ENCODE assay signal across 1 cellular context in genomic region chr11:68857037-68857586, GRCh38.
TF ChIP-seq lines count a peak whose summit lies in the region.

No MANE protein-coding gene starts in this region.

TF ChIP-seq in HepG2, 621 proteins besides CTCF, POLR2A, EP300 and RAD21 (continues in another document):
- TF ChIP-seq FOXO1 (CRISPR knock-in tag; IDR thresholded peaks at IDR 0.05) = no peak
- 0 out of 2 replicates have a peak, but pooled peaks have one; percentile 12 for TF ChIP-seq ZNF329 (CRISPR knock-in tag; IDR thresholded peaks at IDR 0.05; ENCODE audit: low read depth)
- no peak for TF ChIP-seq ZEB1 (IDR thresholded peaks at IDR 0.05; ENCODE audit: insufficient replicate concordance, low read depth)
- no peak for TF ChIP-seq USF2 (IDR thresholded peaks at IDR 0.05; ENCODE audit: low read depth, low read length)
- peak; percentile 18; the same call in 1 of the 2 replicates for TF ChIP-seq USF2 (CRISPR knock-in tag; IDR thresholded peaks at IDR 0.05; ENCODE audit: borderline replicate concordance)
- no peak for TF ChIP-seq ZNF746 (CRISPR knock-in tag; IDR thresholded peaks at IDR 0.05)
- 0 out of 2 replicates have a peak, but pooled peaks have one; percentile 21 for TF ChIP-seq RBFOX2 (IDR thresholded peaks at IDR 0.05; ENCODE audit: low read depth, low read length)
- no peak for TF ChIP-seq TBL1XR1 (IDR thresholded peaks at IDR 0.05; ENCODE audit: borderline replicate concordance, low read length, partially characterized antibody)
- no peak for TF ChIP-seq ZNF235 (CRISPR knock-in tag; IDR thresholded peaks at IDR 0.05; ENCODE audit: borderline replicate concordance)
- TF ChIP-seq MATR3 (CRISPR knock-in tag; IDR thresholded peaks at IDR 0.05) = no peak
- TF ChIP-seq KIAA2018 (CRISPR knock-in tag; IDR thresholded peaks at IDR 0.05; ENCODE audit: borderline replicate concordance) = no peak
- TF ChIP-seq, protein P1, sequence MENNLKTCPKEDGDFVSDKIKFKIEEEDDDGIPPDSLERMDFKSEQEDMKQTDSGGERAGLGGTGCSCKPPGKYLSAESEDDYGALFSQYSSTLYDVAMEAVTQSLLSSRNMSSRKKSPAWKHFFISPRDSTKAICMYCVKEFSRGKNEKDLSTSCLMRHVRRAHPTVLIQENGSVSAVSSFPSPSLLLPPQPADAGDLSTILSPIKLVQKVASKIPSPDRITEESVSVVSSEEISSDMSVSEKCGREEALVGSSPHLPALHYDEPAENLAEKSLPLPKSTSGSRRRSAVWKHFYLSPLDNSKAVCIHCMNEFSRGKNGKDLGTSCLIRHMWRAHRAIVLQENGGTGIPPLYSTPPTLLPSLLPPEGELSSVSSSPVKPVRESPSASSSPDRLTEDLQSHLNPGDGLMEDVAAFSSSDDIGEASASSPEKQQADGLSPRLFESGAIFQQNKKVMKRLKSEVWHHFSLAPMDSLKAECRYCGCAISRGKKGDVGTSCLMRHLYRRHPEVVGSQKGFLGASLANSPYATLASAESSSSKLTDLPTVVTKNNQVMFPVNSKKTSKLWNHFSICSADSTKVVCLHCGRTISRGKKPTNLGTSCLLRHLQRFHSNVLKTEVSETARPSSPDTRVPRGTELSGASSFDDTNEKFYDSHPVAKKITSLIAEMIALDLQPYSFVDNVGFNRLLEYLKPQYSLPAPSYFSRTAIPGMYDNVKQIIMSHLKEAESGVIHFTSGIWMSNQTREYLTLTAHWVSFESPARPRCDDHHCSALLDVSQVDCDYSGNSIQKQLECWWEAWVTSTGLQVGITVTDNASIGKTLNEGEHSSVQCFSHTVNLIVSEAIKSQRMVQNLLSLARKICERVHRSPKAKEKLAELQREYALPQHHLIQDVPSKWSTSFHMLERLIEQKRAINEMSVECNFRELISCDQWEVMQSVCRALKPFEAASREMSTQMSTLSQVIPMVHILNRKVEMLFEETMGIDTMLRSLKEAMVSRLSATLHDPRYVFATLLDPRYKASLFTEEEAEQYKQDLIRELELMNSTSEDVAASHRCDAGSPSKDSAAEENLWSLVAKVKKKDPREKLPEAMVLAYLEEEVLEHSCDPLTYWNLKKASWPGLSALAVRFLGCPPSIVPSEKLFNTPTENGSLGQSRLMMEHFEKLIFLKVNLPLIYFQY (CRISPR knock-in tag; IDR thresholded peaks at IDR 0.05; ENCODE audit: borderline replicate concordance) = 0 out of 2 replicates have a peak, but pooled peaks have one; percentile 26
- TF ChIP-seq ZNF777 (CRISPR knock-in tag; IDR thresholded peaks at IDR 0.05) = peak; percentile 24; the same call in 1 of the 2 replicates
- TF ChIP-seq, protein P2, sequence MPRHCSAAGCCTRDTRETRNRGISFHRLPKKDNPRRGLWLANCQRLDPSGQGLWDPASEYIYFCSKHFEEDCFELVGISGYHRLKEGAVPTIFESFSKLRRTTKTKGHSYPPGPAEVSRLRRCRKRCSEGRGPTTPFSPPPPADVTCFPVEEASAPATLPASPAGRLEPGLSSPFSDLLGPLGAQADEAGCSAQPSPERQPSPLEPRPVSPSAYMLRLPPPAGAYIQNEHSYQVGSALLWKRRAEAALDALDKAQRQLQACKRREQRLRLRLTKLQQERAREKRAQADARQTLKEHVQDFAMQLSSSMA (CRISPR knock-in tag; IDR thresholded peaks at IDR 0.05) = no peak
- TF ChIP-seq ZNF530 (CRISPR knock-in tag; IDR thresholded peaks at IDR 0.05; ENCODE audit: low read depth) = no peak
- no peak for TF ChIP-seq NR3C1 (CRISPR knock-in tag; IDR thresholded peaks at IDR 0.05)
- no peak for TF ChIP-seq MIXL1 (CRISPR knock-in tag; IDR thresholded peaks at IDR 0.05)
- TF ChIP-seq, protein P3, sequence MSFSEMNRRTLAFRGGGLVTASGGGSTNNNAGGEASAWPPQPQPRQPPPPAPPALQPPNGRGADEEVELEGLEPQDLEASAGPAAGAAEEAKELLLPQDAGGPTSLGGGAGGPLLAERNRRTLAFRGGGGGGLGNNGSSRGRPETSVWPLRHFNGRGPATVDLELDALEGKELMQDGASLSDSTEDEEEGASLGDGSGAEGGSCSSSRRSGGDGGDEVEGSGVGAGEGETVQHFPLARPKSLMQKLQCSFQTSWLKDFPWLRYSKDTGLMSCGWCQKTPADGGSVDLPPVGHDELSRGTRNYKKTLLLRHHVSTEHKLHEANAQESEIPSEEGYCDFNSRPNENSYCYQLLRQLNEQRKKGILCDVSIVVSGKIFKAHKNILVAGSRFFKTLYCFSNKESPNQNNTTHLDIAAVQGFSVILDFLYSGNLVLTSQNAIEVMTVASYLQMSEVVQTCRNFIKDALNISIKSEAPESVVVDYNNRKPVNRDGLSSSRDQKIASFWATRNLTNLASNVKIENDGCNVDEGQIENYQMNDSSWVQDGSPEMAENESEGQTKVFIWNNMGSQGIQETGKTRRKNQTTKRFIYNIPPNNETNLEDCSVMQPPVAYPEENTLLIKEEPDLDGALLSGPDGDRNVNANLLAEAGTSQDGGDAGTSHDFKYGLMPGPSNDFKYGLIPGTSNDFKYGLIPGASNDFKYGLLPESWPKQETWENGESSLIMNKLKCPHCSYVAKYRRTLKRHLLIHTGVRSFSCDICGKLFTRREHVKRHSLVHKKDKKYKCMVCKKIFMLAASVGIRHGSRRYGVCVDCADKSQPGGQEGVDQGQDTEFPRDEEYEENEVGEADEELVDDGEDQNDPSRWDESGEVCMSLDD (CRISPR knock-in tag; IDR thresholded peaks at IDR 0.05; ENCODE audit: borderline replicate concordance) = 0 out of 2 replicates have a peak, but pooled peaks have one; percentile 19
- no peak for TF ChIP-seq ZNF224 (CRISPR knock-in tag; IDR thresholded peaks at IDR 0.05)
- TF ChIP-seq, protein P4, sequence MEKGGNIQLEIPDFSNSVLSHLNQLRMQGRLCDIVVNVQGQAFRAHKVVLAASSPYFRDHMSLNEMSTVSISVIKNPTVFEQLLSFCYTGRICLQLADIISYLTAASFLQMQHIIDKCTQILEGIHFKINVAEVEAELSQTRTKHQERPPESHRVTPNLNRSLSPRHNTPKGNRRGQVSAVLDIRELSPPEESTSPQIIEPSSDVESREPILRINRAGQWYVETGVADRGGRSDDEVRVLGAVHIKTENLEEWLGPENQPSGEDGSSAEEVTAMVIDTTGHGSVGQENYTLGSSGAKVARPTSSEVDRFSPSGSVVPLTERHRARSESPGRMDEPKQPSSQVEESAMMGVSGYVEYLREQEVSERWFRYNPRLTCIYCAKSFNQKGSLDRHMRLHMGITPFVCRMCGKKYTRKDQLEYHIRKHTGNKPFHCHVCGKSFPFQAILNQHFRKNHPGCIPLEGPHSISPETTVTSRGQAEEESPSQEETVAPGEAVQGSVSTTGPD (CRISPR knock-in tag; IDR thresholded peaks at IDR 0.05) = 0 out of 2 replicates have a peak, but pooled peaks have one; percentile 46
- TF ChIP-seq, protein P5, sequence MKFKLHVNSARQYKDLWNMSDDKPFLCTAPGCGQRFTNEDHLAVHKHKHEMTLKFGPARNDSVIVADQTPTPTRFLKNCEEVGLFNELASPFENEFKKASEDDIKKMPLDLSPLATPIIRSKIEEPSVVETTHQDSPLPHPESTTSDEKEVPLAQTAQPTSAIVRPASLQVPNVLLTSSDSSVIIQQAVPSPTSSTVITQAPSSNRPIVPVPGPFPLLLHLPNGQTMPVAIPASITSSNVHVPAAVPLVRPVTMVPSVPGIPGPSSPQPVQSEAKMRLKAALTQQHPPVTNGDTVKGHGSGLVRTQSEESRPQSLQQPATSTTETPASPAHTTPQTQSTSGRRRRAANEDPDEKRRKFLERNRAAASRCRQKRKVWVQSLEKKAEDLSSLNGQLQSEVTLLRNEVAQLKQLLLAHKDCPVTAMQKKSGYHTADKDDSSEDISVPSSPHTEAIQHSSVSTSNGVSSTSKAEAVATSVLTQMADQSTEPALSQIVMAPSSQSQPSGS (CRISPR knock-in tag; IDR thresholded peaks at IDR 0.05) = no peak
- no peak for TF ChIP-seq FOSL1 (CRISPR knock-in tag; IDR thresholded peaks at IDR 0.05; ENCODE audit: borderline replicate concordance)
- TF ChIP-seq NCOR1 (IDR thresholded peaks at IDR 0.05; ENCODE audit: borderline replicate concordance, low read length) = no peak
- TF ChIP-seq ZFX (CRISPR knock-in tag; IDR thresholded peaks at IDR 0.05; ENCODE audit: low read depth) = 0 out of 2 replicates have a peak, but pooled peaks have one; percentile 2
- no peak for TF ChIP-seq HHEX (CRISPR knock-in tag; IDR thresholded peaks at IDR 0.05)
- 0 out of 2 replicates have a peak, but pooled peaks have one; percentile 24 for TF ChIP-seq KAT7 (CRISPR knock-in tag; IDR thresholded peaks at IDR 0.05; ENCODE audit: borderline replicate concordance)
- peak; percentile 38; the same call in 1 of the 2 replicates for TF ChIP-seq CHD4 (IDR thresholded peaks at IDR 0.05; ENCODE audit: borderline replicate concordance, low read length)
